Comparison of ENCODE assay signal across 19 cellular contexts in the genomic region with DNA sequence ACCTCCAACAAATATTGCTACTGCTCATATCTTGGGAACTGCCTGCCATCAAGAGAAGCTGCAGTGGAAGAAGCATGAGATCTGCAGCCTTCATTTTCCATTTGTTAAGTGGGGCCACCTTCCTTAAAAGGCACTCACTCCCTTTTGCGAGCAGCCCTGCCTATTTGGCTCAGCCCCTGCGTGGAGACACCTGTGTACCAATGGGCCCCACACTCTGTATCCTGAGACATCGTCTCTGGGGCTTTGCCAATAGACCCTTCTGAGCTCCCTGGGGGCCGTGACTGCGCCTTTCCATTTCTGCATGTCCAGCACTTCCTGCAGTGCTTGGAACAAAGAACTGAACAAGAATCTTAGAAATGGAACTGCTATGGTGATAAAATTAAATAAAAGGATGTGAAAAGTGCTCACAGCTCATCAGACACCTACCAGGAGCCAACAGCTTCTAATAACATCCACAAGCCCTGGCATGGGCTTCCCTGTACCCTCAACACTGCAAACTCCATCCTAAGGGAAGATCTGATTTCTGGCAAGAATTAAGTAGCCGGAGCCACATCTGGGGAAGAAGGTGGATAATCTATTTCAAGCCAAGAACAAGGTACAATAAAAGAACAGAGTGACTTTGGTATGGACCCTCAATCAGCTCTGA. TPM values are rescaled to one million over a fixed set of nuclear protein-coding genes. Genes with fewer than 3 reads are reported as not detected.
DNase-seq lines count a peak whose midpoint lies in the region; ATAC-seq and TF ChIP-seq lines count a peak whose summit lies in the region.
"Had no signal": no experiment of that assay in that cellular context is flagged by ENCODE, and none has a peak within 500 bp of the region (broad histone marks: within the 10 kb centered on the region; RNA-seq: fewer than 3 reads in every experiment).

No MANE protein-coding gene starts in this region.

- peak; percentile 16 for DNase-seq in activated effector memory CD4-positive, alpha-beta T cell treated with anti-CD3 and anti-CD28 coated beads, Interleukin-2, amount 50 U/mL, for 16 hours
- DNase-seq in activated effector memory CD4-positive, alpha-beta T cell treated with Interleukin-2 at 50 U/mL for 16 hours, result no peak
- DNase-seq in germinal center (ENCODE audit: low spot score) (peak; percentile 54), natural killer cell (no peak)
- DNase-seq in stimulated activated naive B cell treated with anti-CD40 and anti-IgM and Interleukin-4, amounts not matched to agents 10 μg/mL and 1 μg/mL and 100 μg/mL, for 72 hours, result no peak
- no peak for DNase-seq in activated CD8-positive, alpha-beta memory T cell treated with anti-CD3 and anti-CD28 coated beads, Interleukin-2, amount 50 U/mL, for 48 hours
- DNase-seq: activated CD4-positive, alpha-beta T cell treated with anti-CD3 and anti-CD28 coated beads for 48 hours; activated CD8-positive, alpha-beta memory T cell treated with anti-CD3 and anti-CD28 coated beads, Interleukin-2, amount 10 ng/mL, durations not matched to agents 7 days and 5 days; activated gamma-delta T cell treated with Interleukin-2 at 50 U/mL for 16 hours; COR-L47; immature natural killer cell; NCI-H1092 treated with DMSO at 0.1 percent for 48 hours; NCI-H2081 treated with DMSO at 0.1 percent for 48 hours; occipital lobe; retina; stimulated activated CD4-positive, alpha-beta T cell treated with anti-CD3 and anti-CD28 coated beads, Interleukin-12 subunit alpha, Interleukin-12 subunit beta, amount 100 ng/mL, for 4 hours had no signal

- intact Hi-C loops in natural killer cell (cut with micrococcal nuclease), result no loop called here

- H3K4me1 Mint-ChIP-seq in stimulated activated naive B cell treated with anti-CD40 and anti-IgM and Interleukin-4, amounts not matched to agents 10 μg/mL and 1 μg/mL and 100 μg/mL, for 72 hours, result peaks cover 42 to 50% of the 10 kb centered on the region in 2 donors
- peaks cover 0 to 4% of the 10 kb centered on the region in 2 donors for H3K4me1 Mint-ChIP-seq in natural killer cell
- H3K4me1 Mint-ChIP-seq: activated CD8-positive, alpha-beta memory T cell treated with anti-CD3 and anti-CD28 coated beads, Interleukin-2, amount 10 ng/mL, durations not matched to agents 7 days and 5 days; immature natural killer cell had no signal

- no peaks in the 10 kb centered on the region for H3K27me3 Mint-ChIP-seq in stimulated activated naive B cell treated with anti-CD40 and anti-IgM and Interleukin-4, amounts not matched to agents 10 μg/mL and 1 μg/mL and 100 μg/mL, for 72 hours
- no peaks in the 10 kb centered on the region for H3K27me3 Mint-ChIP-seq in natural killer cell (ENCODE audit: low read depth in 2 of 2)
- H3K27me3 Mint-ChIP-seq: activated CD8-positive, alpha-beta memory T cell treated with anti-CD3 and anti-CD28 coated beads, Interleukin-2, amount 10 ng/mL, durations not matched to agents 7 days and 5 days; dendritic cell treated with granulocyte-macrophage colony-stimulating factor and Interleukin-4, amounts not matched to agents 40 ng/mL and 50 ng/mL, for 4 days had no signal

- H3K9me3 Mint-ChIP-seq in stimulated activated naive B cell treated with anti-CD40 and anti-IgM and Interleukin-4, amounts not matched to agents 10 μg/mL and 1 μg/mL and 100 μg/mL, for 72 hours, result no peaks in the 10 kb centered on the region
- H3K9me3 Mint-ChIP-seq in natural killer cell, result no peaks in the 10 kb centered on the region
- H3K9me3 Mint-ChIP-seq: dendritic cell treated with granulocyte-macrophage colony-stimulating factor and Interleukin-4, amounts not matched to agents 40 ng/mL and 50 ng/mL, for 4 days; immature natural killer cell had no signal

- ATAC-seq in HG03460 (IDR thresholded peaks at IDR 0.05; ENCODE audit: unreplicated experiment) (peak; percentile 21), HG03378 (IDR thresholded peaks at IDR 0.05; ENCODE audit: unreplicated experiment) (no peak), natural killer cell (no peak)
- peak; percentile 51 to 66 for ATAC-seq in stimulated activated naive B cell treated with anti-CD40 and anti-IgM and Interleukin-4, amounts not matched to agents 10 μg/mL and 1 μg/mL and 100 μg/mL, for 72 hours (replicated peaks)
- ATAC-seq: activated CD8-positive, alpha-beta memory T cell treated with anti-CD3 and anti-CD28 coated beads, Interleukin-2, amount 10 ng/mL, durations not matched to agents 7 days and 5 days had no signal

- no peak for TF ChIP-seq CTCF in natural killer cell (IDR thresholded peaks at IDR 0.05)

- H3K36me3 Mint-ChIP-seq in stimulated activated naive B cell treated with anti-CD40 and anti-IgM and Interleukin-4, amounts not matched to agents 10 μg/mL and 1 μg/mL and 100 μg/mL, for 72 hours, result peaks cover 59 to 70% of the 10 kb centered on the region in 2 donors
- H3K36me3 Mint-ChIP-seq in natural killer cell, result peaks cover 25% of the 10 kb centered on the region

- H3K4me3 Mint-ChIP-seq in stimulated activated naive B cell treated with anti-CD40 and anti-IgM and Interleukin-4, amounts not matched to agents 10 μg/mL and 1 μg/mL and 100 μg/mL, for 72 hours, result peak overlapping the region; percentile 64 to 72
- no peak overlapping the region for H3K4me3 Mint-ChIP-seq in natural killer cell
- H3K4me3 Mint-ChIP-seq: activated CD8-positive, alpha-beta memory T cell treated with anti-CD3 and anti-CD28 coated beads, Interleukin-2, amount 10 ng/mL, durations not matched to agents 7 days and 5 days; dendritic cell treated with granulocyte-macrophage colony-stimulating factor and Interleukin-4, amounts not matched to agents 40 ng/mL and 50 ng/mL, for 4 days; immature natural killer cell had no signal

- peak overlapping the region; percentile 95 for H3K27ac Mint-ChIP-seq in stimulated activated naive B cell treated with anti-CD40 and anti-IgM and Interleukin-4, amounts not matched to agents 10 μg/mL and 1 μg/mL and 100 μg/mL, for 72 hours
- no peak overlapping the region for H3K27ac Mint-ChIP-seq in natural killer cell
- H3K27ac Mint-ChIP-seq: activated CD8-positive, alpha-beta memory T cell treated with anti-CD3 and anti-CD28 coated beads, Interleukin-2, amount 10 ng/mL, durations not matched to agents 7 days and 5 days; dendritic cell treated with granulocyte-macrophage colony-stimulating factor and Interleukin-4, amounts not matched to agents 40 ng/mL and 50 ng/mL, for 4 days had no signal

RNA-seq across cellular contexts. Expression of a gene that starts 36.7 kb away (rescaled TPM):
- total RNA-seq in natural killer cell, result 10 to 100 TPM; 62.0 to 81.5 (median 77.0) TPM

Comparison
In these comparisons a context has a peak if more than half of its experiments do, and no peak if none do; other contexts are left out.
1. DNase-seq: peak in activated effector memory CD4-positive, alpha-beta T cell treated with anti-CD3 and anti-CD28 coated beads, Interleukin-2, amount 50 U/mL, for 16 hours (single experiment) and germinal center (single experiment); none in activated effector memory CD4-positive, alpha-beta T cell treated with Interleukin-2 at 50 U/mL for 16 hours (single experiment), stimulated activated naive B cell treated with anti-CD40 and anti-IgM and Interleukin-4, amounts not matched to agents 10 μg/mL and 1 μg/mL and 100 μg/mL, for 72 hours (single experiment), activated CD8-positive, alpha-beta memory T cell treated with anti-CD3 and anti-CD28 coated beads, Interleukin-2, amount 50 U/mL, for 48 hours (single experiment) and natural killer cell (single experiment).
2. ATAC-seq: peak in HG03460 (single experiment) and stimulated activated naive B cell treated with anti-CD40 and anti-IgM and Interleukin-4, amounts not matched to agents 10 μg/mL and 1 μg/mL and 100 μg/mL, for 72 hours (2 of 2); none in HG03378 (single experiment) and natural killer cell (0 of 3).